Comparison of ENCODE assay signal across 8 cellular contexts in genomic region chr3:51706788-51707731, GRCh38. TPM values are rescaled to one million over a fixed set of nuclear protein-coding genes. Genes with fewer than 3 reads are reported as not detected.
DNase-seq lines count a peak whose midpoint lies in the region; ATAC-seq lines count a peak whose summit lies in the region.

Gene GRM2 (plus strand): TSS chr3:51707068. CDS start chr3:51708984, 1,916 bp downstream.

- no peaks in the 10 kb centered on the region for H3K9me3 Mint-ChIP-seq in activated naive CD8-positive, alpha-beta T cell treated with anti-CD3 and anti-CD28 coated beads, Interleukin-2, amount 50 U/mL, for 24 hours

- ATAC-seq in activated naive CD8-positive, alpha-beta T cell treated with anti-CD3 and anti-CD28 coated beads, Interleukin-2, amount 50 U/mL, for 24 hours = no peak
- ATAC-seq in Right ventricle myocardium superior (ENCODE audit: poor library complexity) = peak; percentile 92
- no peak for ATAC-seq in HG03196 (IDR thresholded peaks at IDR 0.05; ENCODE audit: unreplicated experiment)
- ATAC-seq in HG02678 (IDR thresholded peaks at IDR 0.05; ENCODE audit: unreplicated experiment) = no peak
- no peak for ATAC-seq in GM19395 (IDR thresholded peaks at IDR 0.05; ENCODE audit: unreplicated experiment)

- peaks cover 18% of the 10 kb centered on the region for H3K4me1 Mint-ChIP-seq in activated naive CD8-positive, alpha-beta T cell treated with anti-CD3 and anti-CD28 coated beads, Interleukin-2, amount 50 U/mL, for 24 hours

- no peak within 1 kb of the TSS for H3K4me3 Mint-ChIP-seq in activated naive CD8-positive, alpha-beta T cell treated with anti-CD3 and anti-CD28 coated beads, Interleukin-2, amount 50 U/mL, for 24 hours

- DNase-seq in DMS 273 treated with DMSO at 0.1 percent for 48 hours (lab: John Stamatoyannopoulos, UW) (peak; percentile 41), NCI-H146 (lab: John Stamatoyannopoulos, UW) (peak; percentile 75), Right ventricle myocardium superior (peak; percentile 85), occipital lobe (lab: John Stamatoyannopoulos, UW) (no peak)
- DNase-seq in activated naive CD8-positive, alpha-beta T cell treated with anti-CD3 and anti-CD28 coated beads, Interleukin-2, amount 50 U/mL, for 24 hours = peak; percentile 37

- no peak within 1 kb of the TSS for H3K27ac Mint-ChIP-seq in activated naive CD8-positive, alpha-beta T cell treated with anti-CD3 and anti-CD28 coated beads, Interleukin-2, amount 50 U/mL, for 24 hours

- intact Hi-C loops in Right ventricle myocardium superior (cut with DNase I) = no loop called here

- peaks cover 6% of the 10 kb centered on the region for H3K36me3 Mint-ChIP-seq in activated naive CD8-positive, alpha-beta T cell treated with anti-CD3 and anti-CD28 coated beads, Interleukin-2, amount 50 U/mL, for 24 hours (ENCODE audit: low read depth)

- H3K27me3 Mint-ChIP-seq in activated naive CD8-positive, alpha-beta T cell treated with anti-CD3 and anti-CD28 coated beads, Interleukin-2, amount 50 U/mL, for 24 hours = peaks cover 2% of the 10 kb centered on the region

RNA-seq across cellular contexts. Expression of gene GRM2, which starts in this region (rescaled TPM):
- total RNA-seq in Right ventricle myocardium superior (0.08 TPM), occipital lobe (12.5 TPM)

Comparison
In these comparisons a context has a peak if more than half of its experiments do, and no peak if none do; other contexts are left out.
1. RNA of gene GRM2 (total RNA-seq): 12.5 TPM in occipital lobe (single experiment); 0.08 TPM in Right ventricle myocardium superior (single experiment); every median in the first group is over 10 times any median in the second.
2. Peak in DNase-seq and ATAC-seq in Right ventricle myocardium superior; RNA of the gene not detected or under 1 TPM.